Comparison of ENCODE assay signal across 13 cellular contexts in genomic region chr12:5377997-5378596, GRCh38. TPM values are rescaled to one million over a fixed set of nuclear protein-coding genes. Genes with fewer than 3 reads are reported as not detected.
DNase-seq lines count a peak whose midpoint lies in the region; ATAC-seq and TF ChIP-seq lines count a peak whose summit lies in the region.
"Had no signal": no experiment of that assay in that cellular context is flagged by ENCODE, and none has a peak within 500 bp of the region (broad histone marks: within the 10 kb centered on the region; RNA-seq: fewer than 3 reads in every experiment).

No MANE protein-coding gene starts in this region.

- no peak for ATAC-seq in activated T-cell treated with anti-CD3 and anti-CD28 coated beads, Interleukin-2, amount 50 U/mL, for 72 hours (replicated peaks in 1 of 2)
- ATAC-seq in HG02623 (IDR thresholded peaks at IDR 0.05; ENCODE audit: unreplicated experiment) = no peak

- no peaks in the 10 kb centered on the region for H3K9me3 Mint-ChIP-seq in nephron progenitor cell
- no peaks in the 10 kb centered on the region for H3K9me3 Mint-ChIP-seq in activated T-cell treated with anti-CD3 and anti-CD28 coated beads, Interleukin-2, amount 50 U/mL, for 72 hours

- H3K27me3 Mint-ChIP-seq in nephron progenitor cell (ENCODE audit: low read depth, poor library complexity) = peaks cover 40% of the 10 kb centered on the region
- no peaks in the 10 kb centered on the region for H3K27me3 Mint-ChIP-seq in activated T-cell treated with anti-CD3 and anti-CD28 coated beads, Interleukin-2, amount 50 U/mL, for 72 hours (ENCODE audit: low read depth)

- peaks cover 47% of the 10 kb centered on the region for H3K4me1 Mint-ChIP-seq in nephron progenitor cell
- H3K4me1 Mint-ChIP-seq in activated T-cell treated with anti-CD3 and anti-CD28 coated beads, Interleukin-2, amount 50 U/mL, for 72 hours (ENCODE audit: low read depth) = no peaks in the 10 kb centered on the region

- no peaks in the 10 kb centered on the region for H3K36me3 Mint-ChIP-seq in nephron progenitor cell (ENCODE audit: low read depth)
- H3K36me3 Mint-ChIP-seq in activated T-cell treated with anti-CD3 and anti-CD28 coated beads, Interleukin-2, amount 50 U/mL, for 72 hours (ENCODE audit: insufficient read depth in 2 of 2) = no peaks in the 10 kb centered on the region

- no peak for TF ChIP-seq CTCF in nephron progenitor cell (IDR thresholded peaks at IDR 0.05)

- DNase-seq in DMS153 treated with DMSO at 0.1 percent for 48 hours (lab: John Stamatoyannopoulos, UW; ENCODE audit: unreplicated experiment) = peak; percentile 83
- DNase-seq in NCI-H1105 treated with DMSO at 0.1 percent for 48 hours (lab: John Stamatoyannopoulos, UW) = peak; percentile 56
- peak; percentile 75 for DNase-seq in SHP77 treated with DMSO at 0.1 percent for 48 hours (lab: John Stamatoyannopoulos, UW)
- peak; percentile 51 for DNase-seq in nephron progenitor cell
- DNase-seq in activated T-cell treated with anti-CD3 and anti-CD28 coated beads, Interleukin-2, amount 50 U/mL, for 72 hours = no peak
- DNase-seq in activated naive CD4-positive, alpha-beta T cell treated with Interleukin-2 at 50 U/mL for 16 hours = no peak
- DNase-seq in anterior cingulate cortex (lab: John Stamatoyannopoulos, UW) = no peak
- DNase-seq: activated CD4-positive, alpha-beta T cell treated with anti-CD3 and anti-CD28 coated beads, Interleukin-2, amount 50 U/mL, for 1 hour; kidney; NK-92 treated with Interleukin-12 subunit alpha and Interleukin-12 subunit beta, amount 100 ng/mL, for 24 hours; ovary; SIG-M5 had no signal

- no peak overlapping the region for H3K27ac Mint-ChIP-seq in nephron progenitor cell
- no peak overlapping the region for H3K27ac Mint-ChIP-seq in activated T-cell treated with anti-CD3 and anti-CD28 coated beads, Interleukin-2, amount 50 U/mL, for 72 hours

- H3K4me3 Mint-ChIP-seq in nephron progenitor cell = no peak overlapping the region
- H3K4me3 Mint-ChIP-seq in activated T-cell treated with anti-CD3 and anti-CD28 coated beads, Interleukin-2, amount 50 U/mL, for 72 hours = no peak overlapping the region

RNA-seq across cellular contexts. Expression of gene NTF3, which starts 53.8 kb away (rescaled TPM):
- not detected for total RNA-seq in activated T-cell treated with anti-CD3 and anti-CD28 coated beads, Interleukin-2, amount 50 U/mL, for 72 hours

Comparison
In these comparisons a context has a peak if more than half of its experiments do, and no peak if none do; other contexts are left out.
1. DNase-seq: peak in DMS153 treated with DMSO at 0.1 percent for 48 hours (single experiment), NCI-H1105 treated with DMSO at 0.1 percent for 48 hours (single experiment), SHP77 treated with DMSO at 0.1 percent for 48 hours (single experiment) and nephron progenitor cell (single experiment); none in activated T-cell treated with anti-CD3 and anti-CD28 coated beads, Interleukin-2, amount 50 U/mL, for 72 hours (0 of 2), activated naive CD4-positive, alpha-beta T cell treated with Interleukin-2 at 50 U/mL for 16 hours (single experiment) and anterior cingulate cortex (0 of 58).